ENCODE assay signal across 8 cellular contexts in genomic region chr17:45410144-45411091, GRCh38. TPM values are rescaled to one million over a fixed set of nuclear protein-coding genes. Genes with fewer than 3 reads are reported as not detected.
DNase-seq lines count a peak whose midpoint lies in the region; ATAC-seq and TF ChIP-seq lines count a peak whose summit lies in the region.

No MANE protein-coding gene starts in this region.

- no peaks in the 10 kb centered on the region for H3K36me3 ChIP-seq in WERI-Rb-1

- ATAC-seq in activated CD8-positive, alpha-beta T cell treated with anti-CD3 and anti-CD28 coated beads, Interleukin-2, amount 10 ng/mL, durations not matched to agents 7 days and 5 days: peak; percentile 78
- ATAC-seq in left cardiac atrium: peak; percentile 52 to 65
- ATAC-seq in HG03460 (IDR thresholded peaks at IDR 0.05; ENCODE audit: unreplicated experiment): no peak

- H3K27ac ChIP-seq in WERI-Rb-1: no peak overlapping the region

- TF ChIP-seq CTCF in WERI-Rb-1 (IDR thresholded peaks at IDR 0.05; ENCODE audit: low read depth, low read length): no peak

- DNase-seq in Ammon's horn (ENCODE audit: low spot score) (peak; percentile 70), left cardiac atrium (no peak), WERI-Rb-1 (no peak), NCI-H774 (lab: John Stamatoyannopoulos, UW) (no peak)
- peak; percentile 67 for DNase-seq in Jurkat, Clone E6-1 (ENCODE audit: low read depth, low spot score)
- peak; percentile 76 for DNase-seq in activated CD8-positive, alpha-beta T cell treated with anti-CD3 and anti-CD28 coated beads, Interleukin-2, amount 10 ng/mL, durations not matched to agents 7 days and 5 days
- peak; percentile 34 to 61 (median 36) for DNase-seq in stimulated activated CD4-positive, alpha-beta T cell treated with anti-CD3 and anti-CD28 coated beads, TNF-alpha, amount 100 ng/mL, for 24 hours (ENCODE audit: low read depth in 3 of 3)

- peak overlapping the region; percentile 79 for H3K4me3 ChIP-seq in Jurkat, Clone E6-1 (ENCODE audit: low read length)
- H3K4me3 ChIP-seq in WERI-Rb-1 (ENCODE audit: low read depth, low read length): no peak overlapping the region

- H3K27ac Mint-ChIP-seq in activated CD8-positive, alpha-beta T cell treated with anti-CD3 and anti-CD28 coated beads, Interleukin-2, amount 10 ng/mL, durations not matched to agents 7 days and 5 days: peak overlapping the region; percentile 98

- peaks cover 62% of the 10 kb centered on the region for H3K4me1 Mint-ChIP-seq in activated CD8-positive, alpha-beta T cell treated with anti-CD3 and anti-CD28 coated beads, Interleukin-2, amount 10 ng/mL, durations not matched to agents 7 days and 5 days (ENCODE audit: low read depth)

- no peaks in the 10 kb centered on the region for H3K27me3 ChIP-seq in WERI-Rb-1 (ENCODE audit: insufficient read depth, low read depth, severe bottlenecking)

- POLR2A ChIA-PET in activated CD8-positive, alpha-beta T cell treated with anti-CD3 and anti-CD28 coated beads, Interleukin-2, amount 10 ng/mL, durations not matched to agents 7 days and 5 days (lab: Charles Lee): interaction anchor here (0.6 to 1.5 kb wide), 8 partner anchors 13 to 648 kb away, joined by 3 to 7 read pairs (median 3); partner anchors contain the start of gene HEXIM1

- H3K9me3 Mint-ChIP-seq in activated CD8-positive, alpha-beta T cell treated with anti-CD3 and anti-CD28 coated beads, Interleukin-2, amount 10 ng/mL, durations not matched to agents 7 days and 5 days (ENCODE audit: insufficient read depth): no peaks in the 10 kb centered on the region

- no peaks in the 10 kb centered on the region for H3K9me3 ChIP-seq in WERI-Rb-1 (ENCODE audit: severe bottlenecking)

- no peaks in the 10 kb centered on the region for H3K27me3 Mint-ChIP-seq in activated CD8-positive, alpha-beta T cell treated with anti-CD3 and anti-CD28 coated beads, Interleukin-2, amount 10 ng/mL, durations not matched to agents 7 days and 5 days (ENCODE audit: low read depth)

- H3K4me3 Mint-ChIP-seq in activated CD8-positive, alpha-beta T cell treated with anti-CD3 and anti-CD28 coated beads, Interleukin-2, amount 10 ng/mL, durations not matched to agents 7 days and 5 days: peak overlapping the region; percentile 99

- peaks cover 39% of the 10 kb centered on the region for H3K36me3 Mint-ChIP-seq in activated CD8-positive, alpha-beta T cell treated with anti-CD3 and anti-CD28 coated beads, Interleukin-2, amount 10 ng/mL, durations not matched to agents 7 days and 5 days (ENCODE audit: low read depth)

- intact Hi-C loops in left cardiac atrium (cut with DNase I): no loop called here

- CTCF ChIA-PET in activated CD8-positive, alpha-beta T cell treated with anti-CD3 and anti-CD28 coated beads, Interleukin-2, amount 10 ng/mL, durations not matched to agents 7 days and 5 days (lab: Charles Lee): interaction anchor here (1.3 to 1.4 kb wide), 3 partner anchors 11 to 133 kb away, joined by 5 to 7 read pairs (median 5); no protein-coding TSS in a partner anchor

RNA-seq across cellular contexts. Expression of gene ARHGAP27, which starts 22.3 kb away (rescaled TPM):
- 35.7 TPM for polyA plus RNA-seq in Jurkat, Clone E6-1 (2012; ENCODE audit: insufficient read depth, insufficient read length)
- 100 to 1,000 TPM; 100 to 106 TPM for total RNA-seq in activated CD8-positive, alpha-beta T cell treated with anti-CD3 and anti-CD28 coated beads, Interleukin-2, amount 10 ng/mL, durations not matched to agents 7 days and 5 days
- 10 to 100 TPM; 27.3 to 32.6 TPM for total RNA-seq in left cardiac atrium

Comparison
In these comparisons a context has a peak if more than half of its experiments do, and no peak if none do; other contexts are left out.
1. DNase-seq: peak in Ammon's horn (single experiment), Jurkat, Clone E6-1 (single experiment), activated CD8-positive, alpha-beta T cell treated with anti-CD3 and anti-CD28 coated beads, Interleukin-2, amount 10 ng/mL, durations not matched to agents 7 days and 5 days (single experiment) and stimulated activated CD4-positive, alpha-beta T cell treated with anti-CD3 and anti-CD28 coated beads, TNF-alpha, amount 100 ng/mL, for 24 hours (3 of 3); none in left cardiac atrium (single experiment), WERI-Rb-1 (single experiment) and NCI-H774 (single experiment).